8 cellular contexts compared by ENCODE assay signal in genomic region chr11:64870176-64870892, GRCh38. TPM values are rescaled to one million over a fixed set of nuclear protein-coding genes. Genes with fewer than 3 reads are reported as not detected.
DNase-seq lines count a peak whose midpoint lies in the region; ATAC-seq and TF ChIP-seq lines count a peak whose summit lies in the region.

No MANE protein-coding gene starts in this region.

- no peak for TF ChIP-seq CTCF in PC-9 (conservative IDR thresholded peaks at IDR 0.05)

- H3K27me3 ChIP-seq in PC-9 (ENCODE audit: insufficient read depth, low read depth) = no peaks in the 10 kb centered on the region
- no peaks in the 10 kb centered on the region for H3K27me3 ChIP-seq in duodenal mucosa (ENCODE audit: control insufficient read depth in 1 of 2, insufficient read depth in 2 of 2, low read length in 2 of 2)

- no peak overlapping the region for H2AFZ ChIP-seq in PC-9

- intact Hi-C loops in PC-9 (cut with micrococcal nuclease; ENCODE audit: unreplicated experiment) = no loop called here

- H3K9ac ChIP-seq in duodenal mucosa (ENCODE audit: low read depth in 1 of 2, low read length in 2 of 2) = peak overlapping the region; percentile 10 to 44

- peak overlapping the region; percentile 29; the same call in 1 of the 2 replicates for H3K4me2 ChIP-seq in PC-9

- POLR2A ChIA-PET in PC-9 (lab: Charles Lee; ENCODE audit: unreplicated experiment) = interaction anchor here (0.6 to 0.7 kb wide), 2 partner anchors 15 to 142 kb away, joined by 3 to 9 read pairs; no protein-coding TSS in a partner anchor
- POLR2A ChIA-PET in naive thymus-derived CD8-positive, alpha-beta T cell (lab: Charles Lee) = interaction anchor here (0.8 to 45.7 kb wide), 5 partner anchors 8 to 700 kb away, joined by 4 to 2449 read pairs (median 22); partner anchors contain the start of genes CDC42BPG, EHD1, SF1 and ZNRD2

- peaks cover 73% of the 10 kb centered on the region for H4K20me1 ChIP-seq in PC-9 (ENCODE audit: insufficient read depth)

- H3K27ac Mint-ChIP-seq in naive thymus-derived CD8-positive, alpha-beta T cell = peak overlapping the region; percentile 91 to 96 (median 94)

- H3K4me1 ChIP-seq in PC-9 (replicated peaks; ENCODE audit: insufficient read depth) = peaks cover 61% of the 10 kb centered on the region
- peaks cover 68 to 74% of the 10 kb centered on the region in 2 donors for H3K4me1 ChIP-seq in duodenal mucosa (ENCODE audit: control insufficient read depth in 1 of 2, insufficient read depth in 2 of 2, low read length in 2 of 2)

- H3K4me1 Mint-ChIP-seq in naive thymus-derived CD8-positive, alpha-beta T cell = peaks cover 45 to 93% (median 88%) of the 10 kb centered on the region in 4 donors

- H3K36me3 ChIP-seq in PC-9 (ENCODE audit: low read depth) (peaks cover 34% of the 10 kb centered on the region), duodenal mucosa (ENCODE audit: control insufficient read depth in 1 of 2, insufficient read depth in 2 of 2, low read length in 2 of 2) (peaks cover 13 to 44% of the 10 kb centered on the region in 2 donors)

- peaks cover 99% of the 10 kb centered on the region for H3K79me2 ChIP-seq in PC-9 (ENCODE audit: low read depth)

- peaks cover 4 to 68% (median 23%) of the 10 kb centered on the region in 3 donors for H3K36me3 Mint-ChIP-seq in naive thymus-derived CD8-positive, alpha-beta T cell

- no TSS peak for BruUV-seq in PC-9 (replicated peaks; lab: Mats Ljungman, UMichigan)

- H3K27ac ChIP-seq in PC-9 (0 out of 2 replicates have a peak overlapping the region, but pooled peaks have one; percentile 7), duodenal mucosa (ENCODE audit: low read depth, low read length) (peak overlapping the region; percentile 73)

- DNase-seq in Daoy (ENCODE audit: low read depth) (peak; percentile 48), PC-9 (peak; percentile 49 to 69), NCI-H1417 (lab: John Stamatoyannopoulos, UW) (no peak), GM03348 (ENCODE audit: low spot score) (no peak), activated gamma-delta T cell (lab: John Stamatoyannopoulos, UW) (no peak)
- DNase-seq in naive thymus-derived CD8-positive, alpha-beta T cell = no peak

- no peak for ATAC-seq in naive thymus-derived CD8-positive, alpha-beta T cell
- ATAC-seq in HG03135 (IDR thresholded peaks at IDR 0.05; ENCODE audit: unreplicated experiment) = no peak

- H3F3A ChIP-seq in PC-9 (ENCODE audit: insufficient read depth, low read depth) = peaks cover 29% of the 10 kb centered on the region; the same call in 1 of the 2 replicates

- H3K4me3 Mint-ChIP-seq in naive thymus-derived CD8-positive, alpha-beta T cell = peak overlapping the region; percentile 73 to 87 (median 80)

- H3K4me3 ChIP-seq in PC-9 = no peak overlapping the region
- H3K4me3 ChIP-seq in duodenal mucosa (ENCODE audit: low read depth in 1 of 2, low read length in 2 of 2) = peak overlapping the region; percentile 48 to 55

- H3K9me3 Mint-ChIP-seq in naive thymus-derived CD8-positive, alpha-beta T cell = peaks cover 0 to 4% (median 0%) of the 10 kb centered on the region in 9 donors

- H3K9me3 ChIP-seq in PC-9 (ENCODE audit: insufficient read depth, low read depth) = no peaks in the 10 kb centered on the region
- H3K9me3 ChIP-seq in duodenal mucosa (ENCODE audit: control insufficient read depth in 1 of 2, low read length in 2 of 2) = no peaks in the 10 kb centered on the region

- CTCF ChIA-PET in PC-9 (lab: Charles Lee) = interaction anchor here (1.1 kb wide), 1 partner anchor 22 kb away, joined by 4 read pairs; no protein-coding TSS in a partner anchor

- H3K27me3 Mint-ChIP-seq in naive thymus-derived CD8-positive, alpha-beta T cell = no peaks in the 10 kb centered on the region

- no peaks in the 10 kb centered on the region for H3K9me2 ChIP-seq in PC-9 (ENCODE audit: insufficient read depth)

RNA-seq across cellular contexts. Expression of gene EHD1, which starts 8.1 kb away (rescaled TPM):
- total RNA-seq in Daoy (2014; rRNA removed; shearing (Covaris generic)) = 27.0 and 35.6 TPM in 2 replicates
- 110 and 134 TPM in 2 replicates for total RNA-seq in PC-9 (2021)
- 100 to 1,000 TPM; 217 to 226 TPM for total RNA-seq in naive thymus-derived CD8-positive, alpha-beta T cell
- polyA plus RNA-seq in naive thymus-derived CD8-positive, alpha-beta T cell = 100 to 1,000 TPM; 137 to 164 (median 154) TPM

RNA-seq across cellular contexts. Expression of gene CDC42BPG, which starts 25.9 kb away (rescaled TPM):
- total RNA-seq in Daoy (2014; rRNA removed; shearing (Covaris generic)) = 0.06 and 0.15 TPM in 2 replicates
- total RNA-seq in PC-9 (2021) = 31.3 and 33.8 TPM in 2 replicates
- 10 to 100 TPM in 1 of 2 experiments, 1 to 10 TPM in 1; 9.0 to 10.3 TPM for total RNA-seq in naive thymus-derived CD8-positive, alpha-beta T cell
- under 1 TPM; 0.09 to 0.38 (median 0.13) TPM for polyA plus RNA-seq in naive thymus-derived CD8-positive, alpha-beta T cell

RNA-seq across cellular contexts. Expression of gene ATG2A, which starts 46.7 kb away (rescaled TPM):
- total RNA-seq in Daoy (2014; rRNA removed; shearing (Covaris generic)) = 8.2 and 11.1 TPM in 2 replicates
- total RNA-seq in PC-9 (2021) = 48.2 and 53.2 TPM in 2 replicates
- 10 to 100 TPM; 39.5 to 41.4 TPM for total RNA-seq in naive thymus-derived CD8-positive, alpha-beta T cell
- polyA plus RNA-seq in naive thymus-derived CD8-positive, alpha-beta T cell = 1 to 10 TPM; 3.4 to 4.2 (median 3.6) TPM

RNA-seq across cellular contexts. Expression of gene PPP2R5B, which starts 54.2 kb away (rescaled TPM):
- 7.8 and 8.5 TPM in 2 replicates for total RNA-seq in Daoy (2014; rRNA removed; shearing (Covaris generic))
- total RNA-seq in PC-9 (2021) = 13.7 and 13.9 TPM in 2 replicates
- 10 to 100 TPM; 13.4 to 16.0 TPM for total RNA-seq in naive thymus-derived CD8-positive, alpha-beta T cell
- 1 to 10 TPM; 4.7 to 6.6 (median 5.3) TPM for polyA plus RNA-seq in naive thymus-derived CD8-positive, alpha-beta T cell

RNA-seq across cellular contexts. Expression of gene MEN1, which starts 60.0 kb away (rescaled TPM):
- total RNA-seq in Daoy (2014; rRNA removed; shearing (Covaris generic)) = 14.0 and 15.0 TPM in 2 replicates
- 48.7 and 61.6 TPM in 2 replicates for total RNA-seq in PC-9 (2021)
- 10 to 100 TPM; 50.7 to 54.1 TPM for total RNA-seq in naive thymus-derived CD8-positive, alpha-beta T cell
- 10 to 100 TPM; 22.1 to 57.4 (median 36.1) TPM for polyA plus RNA-seq in naive thymus-derived CD8-positive, alpha-beta T cell

Comparison
In these comparisons a context has a peak if more than half of its experiments do, and no peak if none do; other contexts are left out.
1. DNase-seq: peak in Daoy (single experiment) and PC-9 (2 of 2); none in naive thymus-derived CD8-positive, alpha-beta T cell (0 of 10), NCI-H1417 (0 of 3), GM03348 (single experiment) and activated gamma-delta T cell (single experiment).